25 cellular contexts compared by ENCODE assay signal in genomic region chr10:129402459-129402858, GRCh38.
"Had no signal": no experiment of that assay in that cellular context is flagged by ENCODE, and none has a peak within 500 bp of the region (broad histone marks: within the 10 kb centered on the region; RNA-seq: fewer than 3 reads in every experiment).

No MANE protein-coding gene starts in this region.

- H3K27ac Mint-ChIP-seq: memory B cell; naive thymus-derived CD8-positive, alpha-beta T cell; nephron; progenitor cell of endocrine pancreas; stimulated activated effector memory CD8-positive, alpha-beta T cell treated with anti-CD3 and anti-CD28 coated beads, Interleukin-12 subunit alpha, Interleukin-12 subunit beta, amount 100 ng/mL, for 72 hours; stimulated activated naive CD8-positive, alpha-beta T cell treated with anti-CD3 and anti-CD28 coated beads, Interleukin-15, Interleukin-2, amounts not matched to agents 100 ng/mL and 50 ng/mL, for 24 hours had no signal

- H3K4me1 ChIP-seq: suprapubic skin, vagina had no signal

- H3K27me3 ChIP-seq: neutrophil, ovary, suprapubic skin, tibial artery, vagina had no signal

- H3K9me3 Mint-ChIP-seq: memory B cell; naive thymus-derived CD8-positive, alpha-beta T cell; nephron; neural crest cell; stimulated activated effector memory CD8-positive, alpha-beta T cell treated with anti-CD3 and anti-CD28 coated beads, Interleukin-12 subunit alpha, Interleukin-12 subunit beta, amount 100 ng/mL, for 72 hours; stimulated activated naive CD8-positive, alpha-beta T cell treated with anti-CD3 and anti-CD28 coated beads, Interleukin-15, Interleukin-2, amounts not matched to agents 100 ng/mL and 50 ng/mL, for 24 hours had no signal

- H3K36me3 ChIP-seq: left ventricle myocardium inferior, neutrophil, ovary, suprapubic skin, thoracic aorta, tibial artery, vagina had no signal

- ATAC-seq: naive thymus-derived CD8-positive, alpha-beta T cell; right cardiac atrium; sciatic nerve had no signal

- H3K4me3 Mint-ChIP-seq: memory B cell; naive thymus-derived CD8-positive, alpha-beta T cell; nephron; neural crest cell; stimulated activated effector memory CD8-positive, alpha-beta T cell treated with anti-CD3 and anti-CD28 coated beads, Interleukin-12 subunit alpha, Interleukin-12 subunit beta, amount 100 ng/mL, for 72 hours; stimulated activated naive CD8-positive, alpha-beta T cell treated with anti-CD3 and anti-CD28 coated beads, Interleukin-15, Interleukin-2, amounts not matched to agents 100 ng/mL and 50 ng/mL, for 24 hours had no signal

- FAIRE-seq: islet of Langerhans, kidney had no signal

- DNase-seq: hippocampal formation; kidney; left ventricle myocardium inferior; midbrain; naive thymus-derived CD8-positive, alpha-beta T cell; occipital lobe; ovary; right cardiac atrium; stimulated activated CD4-positive, alpha-beta T cell treated with anti-CD3 and anti-CD28 coated beads, Interleukin-4, amount 100 ng/mL, for 24 hours; stimulated activated naive CD4-positive, alpha-beta T cell; tibial artery; trophoblast cell had no signal

- H3K27ac ChIP-seq: left ventricle myocardium inferior, neutrophil, ovary, suprapubic skin, thoracic aorta, tibial artery, vagina had no signal

- H3K9me3 ChIP-seq: left ventricle myocardium inferior, neutrophil, ovary, suprapubic skin, thoracic aorta, tibial artery, vagina had no signal

- H3K4me1 Mint-ChIP-seq: memory B cell; naive thymus-derived CD8-positive, alpha-beta T cell; nephron; neural crest cell; stimulated activated effector memory CD8-positive, alpha-beta T cell treated with anti-CD3 and anti-CD28 coated beads, Interleukin-12 subunit alpha, Interleukin-12 subunit beta, amount 100 ng/mL, for 72 hours had no signal

- H3K36me3 Mint-ChIP-seq: memory B cell; naive thymus-derived CD8-positive, alpha-beta T cell; stimulated activated effector memory CD8-positive, alpha-beta T cell treated with anti-CD3 and anti-CD28 coated beads, Interleukin-12 subunit alpha, Interleukin-12 subunit beta, amount 100 ng/mL, for 72 hours had no signal

- H3K4me3 ChIP-seq: left ventricle myocardium inferior, ovary, skin epidermis, suprapubic skin, thoracic aorta, tibial artery, vagina had no signal
